ENCODE assay signal across 10 cellular contexts in the genomic region with DNA sequence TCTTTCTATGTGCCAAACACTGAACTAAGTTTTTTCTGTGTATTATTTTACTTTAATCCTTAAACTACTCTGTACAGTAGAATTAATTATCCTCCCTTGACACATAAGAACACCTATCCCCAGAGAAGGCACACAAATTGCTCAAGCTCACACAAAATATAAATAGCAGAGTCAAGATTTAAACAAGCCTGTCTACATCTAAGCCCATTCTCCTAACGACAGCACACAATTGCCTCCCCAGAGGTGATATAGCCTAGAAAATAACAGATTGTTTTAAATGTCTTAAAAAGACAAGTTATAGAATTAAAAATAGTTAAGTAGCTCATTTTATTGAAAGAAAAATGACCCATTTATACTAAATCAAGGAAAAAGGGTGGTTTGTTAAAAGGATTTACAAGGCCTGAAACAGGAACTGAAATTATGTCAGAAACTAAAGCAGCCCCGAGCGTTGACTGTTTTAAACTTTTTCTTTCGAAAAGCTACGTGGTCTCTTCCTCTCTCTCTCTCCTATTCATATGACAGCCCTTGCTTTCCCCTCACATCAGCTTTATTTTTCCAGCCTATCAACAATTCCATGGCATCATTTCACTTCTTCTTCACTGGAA. TPM values are rescaled to one million over a fixed set of nuclear protein-coding genes. Genes with fewer than 3 reads are reported as not detected.
DNase-seq lines count a peak whose midpoint lies in the region; ATAC-seq and TF ChIP-seq lines count a peak whose summit lies in the region.
"Had no signal": no experiment of that assay in that cellular context is flagged by ENCODE, and none has a peak within 500 bp of the region (broad histone marks: within the 10 kb centered on the region; RNA-seq: fewer than 3 reads in every experiment).

No MANE protein-coding gene starts in this region.

- no peak overlapping the region for H3K4me3 Mint-ChIP-seq in T-helper 1 cell treated with Interleukin-12 subunit alpha and Interleukin-12 subunit beta and Interleukin-4 antibody, amounts not matched to agents 30 μg/mL and 1 μg/mL, for 36 hours
- no peak overlapping the region for H3K4me3 Mint-ChIP-seq in neural progenitor cell
- no peak overlapping the region for H3K4me3 Mint-ChIP-seq in H9

- peak overlapping the region; percentile 18 for H3K27ac Mint-ChIP-seq in T-helper 1 cell treated with Interleukin-12 subunit alpha and Interleukin-12 subunit beta and Interleukin-4 antibody, amounts not matched to agents 30 μg/mL and 1 μg/mL, for 36 hours
- no peak overlapping the region for H3K27ac Mint-ChIP-seq in neural progenitor cell
- H3K27ac Mint-ChIP-seq in H9: no peak overlapping the region

- H3K36me3 ChIP-seq in Karpas-422 (ENCODE audit: insufficient read depth, low read length) (no peaks in the 10 kb centered on the region), neural progenitor cell (no peaks in the 10 kb centered on the region)

- no peaks in the 10 kb centered on the region for H3K23me2 ChIP-seq in H9 (ENCODE audit: insufficient read length, low read depth, low read length, poor library complexity, severe bottlenecking)

- ATAC-seq in HG02840 (IDR thresholded peaks at IDR 0.05; ENCODE audit: low FRiP score, unreplicated experiment): peak; percentile 82

- no peak overlapping the region for H3K56ac ChIP-seq in H9 (ENCODE audit: insufficient read length, low read depth, low read length)

- H3K14ac ChIP-seq in H9 (ENCODE audit: insufficient read depth, low read length): no peak overlapping the region

- no peak overlapping the region for H3K4ac ChIP-seq in H9 (ENCODE audit: low read depth, low read length)

- no peak for TF ChIP-seq CTCF in neural progenitor cell (IDR thresholded peaks at IDR 0.05)
- no peak for TF ChIP-seq CTCF in H9 (conservative IDR thresholded peaks at IDR 0.05)

- H3K36me3 Mint-ChIP-seq in T-helper 1 cell treated with Interleukin-12 subunit alpha and Interleukin-12 subunit beta and Interleukin-4 antibody, amounts not matched to agents 30 μg/mL and 1 μg/mL, for 36 hours (ENCODE audit: low read depth): no peaks in the 10 kb centered on the region
- no peaks in the 10 kb centered on the region for H3K36me3 Mint-ChIP-seq in neural progenitor cell
- H3K36me3 Mint-ChIP-seq in H9 (ENCODE audit: insufficient read depth in 1 of 3, low read depth in 3 of 3): no peaks in the 10 kb centered on the region

- no peak overlapping the region for H2BK120ac ChIP-seq in H9 (ENCODE audit: low read depth, low read length, poor library complexity, severe bottlenecking)

- H2AFZ ChIP-seq in Karpas-422 (ENCODE audit: low read length) (no peak overlapping the region), neural progenitor cell (replicated peaks) (no peak overlapping the region), H9 (ENCODE audit: low read length) (no peak overlapping the region)

- no peaks in the 10 kb centered on the region for H3K9me2 ChIP-seq in Karpas-422 (replicated peaks; ENCODE audit: insufficient read depth, low read length)

- H3K4me2 ChIP-seq in Karpas-422 (ENCODE audit: low read depth, low read length, poor library complexity, severe bottlenecking): peak overlapping the region; percentile 47
- no peak overlapping the region for H3K4me2 ChIP-seq in neural progenitor cell
- H3K4me2 ChIP-seq in H9 (ENCODE audit: insufficient read depth, insufficient read length, low read length): no peak overlapping the region

- H4K8ac ChIP-seq in H9 (replicated peaks; ENCODE audit: insufficient read length, low read depth, low read length): no peak overlapping the region

- no peak overlapping the region for H3T11ph ChIP-seq in H9 (ENCODE audit: low read length)

- H3K4me3 ChIP-seq in Karpas-422 (ENCODE audit: low read length): 0 out of 2 replicates have a peak overlapping the region, but pooled peaks have one; percentile 3
- no peak overlapping the region for H3K4me3 ChIP-seq in neural progenitor cell

- no peak overlapping the region for H4K91ac ChIP-seq in H9 (ENCODE audit: insufficient read length, low read depth, low read length)

- H3K79me1 ChIP-seq in H9 (ENCODE audit: insufficient read depth, low read depth, low read length, poor library complexity, severe bottlenecking): no peaks in the 10 kb centered on the region

- H3K4me1 Mint-ChIP-seq in T-helper 1 cell treated with Interleukin-12 subunit alpha and Interleukin-12 subunit beta and Interleukin-4 antibody, amounts not matched to agents 30 μg/mL and 1 μg/mL, for 36 hours (ENCODE audit: low read depth): no peaks in the 10 kb centered on the region
- H3K4me1 Mint-ChIP-seq in neural progenitor cell (no peaks in the 10 kb centered on the region), H9 (no peaks in the 10 kb centered on the region)

- peaks cover 6% of the 10 kb centered on the region for H3K27me3 Mint-ChIP-seq in T-helper 1 cell treated with Interleukin-12 subunit alpha and Interleukin-12 subunit beta and Interleukin-4 antibody, amounts not matched to agents 30 μg/mL and 1 μg/mL, for 36 hours (ENCODE audit: low read depth)
- no peaks in the 10 kb centered on the region for H3K27me3 Mint-ChIP-seq in neural progenitor cell (ENCODE audit: insufficient read depth, low read depth)
- H3K27me3 Mint-ChIP-seq in H9 (ENCODE audit: low read depth): peaks cover 2% of the 10 kb centered on the region; the same call in 1 of the 2 replicates

- H3K27ac ChIP-seq in Karpas-422 (ENCODE audit: low read length) (no peak overlapping the region; the same call in 1 of the 2 replicates), neural progenitor cell (no peak overlapping the region), H9 (ENCODE audit: insufficient read length, low read depth, low read length) (no peak overlapping the region)

- H4K20me1 ChIP-seq in Karpas-422 (ENCODE audit: insufficient read depth, low read depth, low read length): no peaks in the 10 kb centered on the region
- H4K20me1 ChIP-seq in neural progenitor cell (ENCODE audit: low read depth): no peaks in the 10 kb centered on the region
- no peaks in the 10 kb centered on the region for H4K20me1 ChIP-seq in H9 (ENCODE audit: control insufficient read depth, insufficient read depth, insufficient read length)

- H3K27me3 ChIP-seq in Karpas-422 (ENCODE audit: low read length): no peaks in the 10 kb centered on the region
- no peaks in the 10 kb centered on the region for H3K27me3 ChIP-seq in neural progenitor cell
- no peaks in the 10 kb centered on the region for H3K27me3 ChIP-seq in H9 (ENCODE audit: insufficient read depth, low read length)

- H2BK20ac ChIP-seq in H9 (ENCODE audit: low read depth, low read length, poor library complexity, severe bottlenecking): no peak overlapping the region

- no peak overlapping the region for H2AK5ac ChIP-seq in H9 (ENCODE audit: insufficient read length, low read length)

- DNase-seq in T-helper 1 cell (no peak), Karpas-422 (peak; percentile 75), neural progenitor cell (ENCODE audit: low spot score) (no peak), H9 (no peak), NCI-H1092 (lab: John Stamatoyannopoulos, UW) (no peak)
- DNase-seq in effector CD4-positive, alpha-beta T cell: no peak
- DNase-seq: cortex of kidney had no signal

- no peak overlapping the region for H2BK5ac ChIP-seq in H9 (ENCODE audit: insufficient read length, low read length)

- H3K23ac ChIP-seq in H9 (ENCODE audit: insufficient read length, low read depth, low read length): no peak overlapping the region

- H3K79me2 ChIP-seq in Karpas-422 (ENCODE audit: low read length) (no peaks in the 10 kb centered on the region), neural progenitor cell (ENCODE audit: low read depth) (no peaks in the 10 kb centered on the region), H9 (ENCODE audit: insufficient read depth, low read length) (no peaks in the 10 kb centered on the region)

- H4K5ac ChIP-seq in H9 (ENCODE audit: insufficient read length, low read depth, low read length): no peak overlapping the region

- H3K9ac ChIP-seq in Karpas-422 (ENCODE audit: low read length) (no peak overlapping the region), neural progenitor cell (no peak overlapping the region), H9 (ENCODE audit: extremely low read depth, insufficient read length, low read length) (no peak overlapping the region)

- peaks cover 13% of the 10 kb centered on the region for H3K4me1 ChIP-seq in Karpas-422 (ENCODE audit: low read length)
- no peaks in the 10 kb centered on the region for H3K4me1 ChIP-seq in neural progenitor cell
- no peaks in the 10 kb centered on the region for H3K4me1 ChIP-seq in H9 (ENCODE audit: insufficient read depth, low read length)

- H3F3A ChIP-seq in neural progenitor cell (ENCODE audit: low read depth): no peaks in the 10 kb centered on the region

- no peak overlapping the region for H2BK12ac ChIP-seq in H9 (ENCODE audit: insufficient read length, low read depth, low read length)

- H3K9me3 ChIP-seq in Karpas-422 (ENCODE audit: low read length) (no peaks in the 10 kb centered on the region), neural progenitor cell (ENCODE audit: low read depth) (no peaks in the 10 kb centered on the region), H9 (ENCODE audit: control insufficient read depth, low read depth, low read length) (no peaks in the 10 kb centered on the region)

- H3K18ac ChIP-seq in H9 (ENCODE audit: insufficient read length, low read depth, low read length): no peak overlapping the region

- WGBS in H9 (ENCODE audit: extremely low coverage, insufficient read length, low lambda C conversion rate): no CpG with 5 or more reads among the region's 5 CpGs

- no peak overlapping the region for H2BK15ac ChIP-seq in H9 (ENCODE audit: low read depth, low read length)

- no peaks in the 10 kb centered on the region for H3K9me3 Mint-ChIP-seq in T-helper 1 cell treated with Interleukin-12 subunit alpha and Interleukin-12 subunit beta and Interleukin-4 antibody, amounts not matched to agents 30 μg/mL and 1 μg/mL, for 36 hours
- H3K9me3 Mint-ChIP-seq in neural progenitor cell (no peaks in the 10 kb centered on the region), H9 (peaks cover 3% of the 10 kb centered on the region in 2 experiments; a peak in 2 of 5 replicates)

RNA-seq across cellular contexts. Expression of gene TNFSF18, which starts 30.5 kb away (rescaled TPM):
- total RNA-seq in Karpas-422 (2014; rRNA removed; shearing (Covaris generic); ENCODE audit: low replicate concordance): not detected in 2 replicates
- 0.15 TPM in 1 of 2 replicates, not detected in the other for total RNA-seq in neural progenitor cell (ENCODE audit: low replicate concordance)
- not detected in 2 replicates for total RNA-seq in H9 (2021)
- total RNA-seq: SK-MEL-5 had no signal
